1 cellular context compared by ENCODE assay signal in genomic region chr3:48663489-48664312, GRCh38.
TF ChIP-seq lines count a peak whose summit lies in the region.

No MANE protein-coding gene starts in this region.

TF ChIP-seq in K562, 482 proteins besides CTCF, POLR2A, EP300 and RAD21 (continued from another document and continues in another):
- TF ChIP-seq ZNF740 (CRISPR knock-in tag; IDR thresholded peaks at IDR 0.05) (peak; percentile 40; the same call in 1 of the 2 replicates), ZNF740 (tag; IDR thresholded peaks at IDR 0.05) (no peak), E2F6 (IDR thresholded peaks at IDR 0.05; ENCODE audit: borderline replicate concordance in 1 of 2, extremely low read depth in 1 of 2, insufficient read depth in 1 of 2, insufficient read length in 1 of 2, low read depth in 1 of 2, low read length in 1 of 2, poor library complexity in 1 of 2, severe bottlenecking in 1 of 2) (peak; percentile 81 to 91), PURB (CRISPR knock-in tag; IDR thresholded peaks at IDR 0.05; ENCODE audit: low read depth) (no peak), CEBPG (CRISPR knock-in tag; IDR thresholded peaks at IDR 0.05) (peak; percentile 27; the same call in 1 of the 2 replicates), CEBPG (tag; conservative IDR thresholded peaks at IDR 0.05 in 1 of 2, IDR thresholded peaks at IDR 0.05 in 1 of 2) (no peak), ZNF785 (CRISPR knock-in tag; IDR thresholded peaks at IDR 0.05) (no peak), USF2 (CRISPR knock-in tag; IDR thresholded peaks at IDR 0.05) (0 out of 2 replicates have a peak, but pooled peaks have one; percentile 15), RBM22 (IDR thresholded peaks at IDR 0.05; ENCODE audit: low read depth, low read length, poor library complexity, severe bottlenecking) (peak; percentile 18), ZNF197 (CRISPR knock-in tag; IDR thresholded peaks at IDR 0.05; ENCODE audit: low read depth) (no peak), SRSF7 (optimal IDR thresholded peaks at IDR 0.05; ENCODE audit: low read depth, low read length) (no peak), CBX1 (IDR thresholded peaks at IDR 0.05; ENCODE audit: low read depth) (no peak), ARID2 (IDR thresholded peaks at IDR 0.05) (no peak), KHSRP (IDR thresholded peaks at IDR 0.05) (no peak), NR4A1 (CRISPR knock-in tag; IDR thresholded peaks at IDR 0.05) (no peak), NR4A1 (tag; IDR thresholded peaks at IDR 0.05) (no peak), GTF2F1 (IDR thresholded peaks at IDR 0.05; ENCODE audit: low read depth, low read length) (no peak), ZNF79 (CRISPR knock-in tag; IDR thresholded peaks at IDR 0.05; ENCODE audit: low read depth) (no peak), DEAF1 (CRISPR knock-in tag; IDR thresholded peaks at IDR 0.05) (no peak), POLR2H (tag; IDR thresholded peaks at IDR 0.05; ENCODE audit: low read depth) (peak; percentile 48; the same call in 1 of the 2 replicates), FOXM1 (IDR thresholded peaks at IDR 0.05; ENCODE audit: low read depth) (no peak), FOXM1 (CRISPR knock-in tag; IDR thresholded peaks at IDR 0.05; ENCODE audit: low read depth) (no peak; the same call in 1 of the 2 replicates), ZNF609 (CRISPR knock-in tag; IDR thresholded peaks at IDR 0.05; ENCODE audit: borderline replicate concordance) (no peak), SUPT5H (IDR thresholded peaks at IDR 0.05) (peak; percentile 75), ZKSCAN3 (CRISPR knock-in tag; IDR thresholded peaks at IDR 0.05) (no peak), EGR1 (conservative IDR thresholded peaks at IDR 0.05) (peak; percentile 70), NFE2 (IDR thresholded peaks at IDR 0.05; ENCODE audit: low read depth) (no peak), TCF7 (IDR thresholded peaks at IDR 0.05; ENCODE audit: borderline replicate concordance) (no peak), MEF2D (tag; conservative IDR thresholded peaks at IDR 0.05; ENCODE audit: low read depth) (no peak), MAFG (tag; conservative IDR thresholded peaks at IDR 0.05) (no peak), E2F8 (IDR thresholded peaks at IDR 0.05; ENCODE audit: low read depth, partially characterized antibody) (peak; percentile 69), HES1 (IDR thresholded peaks at IDR 0.05; ENCODE audit: low read depth) (peak; percentile 95), SPI1 (IDR thresholded peaks at IDR 0.05; ENCODE audit: borderline replicate concordance, low read depth, low read length) (no peak), TCF3 (CRISPR knock-in tag; IDR thresholded peaks at IDR 0.05) (no peak), ZHX1 (conservative IDR thresholded peaks at IDR 0.05; ENCODE audit: low read length) (no peak), ARID1B (IDR thresholded peaks at IDR 0.05) (peak; percentile 5; the same call in 1 of the 2 replicates)
